ENCODE assay signal across 20 cellular contexts in the genomic region with DNA sequence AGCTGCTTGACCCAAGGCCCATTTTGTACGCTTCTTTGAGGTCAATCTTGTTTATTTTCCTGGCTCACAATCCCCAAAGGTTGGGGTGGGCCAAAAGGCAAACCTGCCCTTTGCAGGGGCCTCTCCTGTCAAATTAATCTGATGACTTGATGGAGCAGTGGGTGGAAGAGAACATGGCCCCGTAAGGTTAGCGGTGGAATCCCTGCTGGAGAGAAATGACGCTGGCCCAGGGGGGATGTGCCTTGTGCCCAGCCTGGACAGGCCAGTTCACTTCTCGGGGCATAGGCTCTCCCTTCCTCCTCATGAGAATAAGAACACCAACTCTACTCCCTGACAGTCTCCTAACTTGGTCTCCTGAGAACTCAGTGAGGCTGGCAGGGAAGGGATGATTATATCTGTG. TPM values are rescaled to one million over a fixed set of nuclear protein-coding genes. Genes with fewer than 3 reads are reported as not detected.
DNase-seq lines count a peak whose midpoint lies in the region; ATAC-seq and TF ChIP-seq lines count a peak whose summit lies in the region.
"Had no signal": no experiment of that assay in that cellular context is flagged by ENCODE, and none has a peak within 500 bp of the region (broad histone marks: within the 10 kb centered on the region; RNA-seq: fewer than 3 reads in every experiment).

No MANE protein-coding gene starts in this region.

- peaks cover 8% of the 10 kb centered on the region for H3K9me3 Mint-ChIP-seq in type B pancreatic cell

- peak; percentile 24 for DNase-seq in activated CD8-positive, alpha-beta memory T cell treated with anti-CD3 and anti-CD28 coated beads for 24 hours
- DNase-seq in activated CD8-positive, alpha-beta memory T cell treated with anti-CD3 and anti-CD28 coated beads, Interleukin-2, amount 50 U/mL, for 4 hours, result no peak
- DNase-seq in type B pancreatic cell (ENCODE audit: extremely low spot score, unreplicated experiment) (peak; percentile 53), left lung (no peak), T-helper 9 cell (no peak)
- DNase-seq in stimulated activated CD4-positive, alpha-beta T cell treated with anti-CD3 and anti-CD28 coated beads, Interleukin-4, amount 100 ng/mL, for 4 hours, result no peak
- DNase-seq: 8988T; activated CD8-positive, alpha-beta memory T cell treated with anti-CD3 and anti-CD28 coated beads, Interleukin-2, amount 50 U/mL, for 48 hours; AML-193; dermis blood vessel endothelial cell; MM.1S; NCI-H1436; T-helper 17 cell had no signal

- H3K36me3 ChIP-seq in gastroesophageal sphincter, result no peaks in the 10 kb centered on the region
- no peaks in the 10 kb centered on the region for H3K36me3 ChIP-seq in rectal smooth muscle tissue (ENCODE audit: control insufficient read depth, insufficient read depth, low read length)
- H3K36me3 ChIP-seq in left lung, result no peaks in the 10 kb centered on the region

- H3K4me1 ChIP-seq in gastroesophageal sphincter, result peaks cover 0 to 77% (median 25%) of the 10 kb centered on the region in 3 donors
- H3K4me1 ChIP-seq in rectal smooth muscle tissue (ENCODE audit: control insufficient read depth, insufficient read depth, low read length), result peaks cover 17% of the 10 kb centered on the region
- H3K4me1 ChIP-seq in left lung, result peaks cover 11 to 12% of the 10 kb centered on the region in 2 donors

- ATAC-seq in gastroesophageal sphincter (no peak), left lung (no peak)
- ATAC-seq: CD8-positive, alpha-beta T cell; HCT116; T-helper 17 cell had no signal

- H3K4me1 Mint-ChIP-seq in type B pancreatic cell (ENCODE audit: unreplicated experiment), result peaks cover 35% of the 10 kb centered on the region
- H3K4me1 Mint-ChIP-seq: T-helper 17 cell had no signal

- no peaks in the 10 kb centered on the region for H3K27me3 Mint-ChIP-seq in type B pancreatic cell

- no peak for TF ChIP-seq POLR2A in gastroesophageal sphincter (IDR thresholded peaks at IDR 0.05)

- WGBS in gastroesophageal sphincter (ENCODE audit: low coverage in 1 of 2), 2 donors, result 53 to 75% methylated on average over 1 to 4 of the region's 5 CpGs

- no peak for TF ChIP-seq CTCF in gastroesophageal sphincter (IDR thresholded peaks at IDR 0.05)
- no peak for TF ChIP-seq CTCF in type B pancreatic cell (conservative IDR thresholded peaks at IDR 0.05)
- no peak for TF ChIP-seq CTCF in left lung (IDR thresholded peaks at IDR 0.05)

- no peak overlapping the region for H3K9ac ChIP-seq in rectal smooth muscle tissue (ENCODE audit: low read length)

- no peak overlapping the region for H3K4me3 ChIP-seq in gastroesophageal sphincter
- H3K4me3 ChIP-seq in rectal smooth muscle tissue (ENCODE audit: low read length), result no peak overlapping the region
- H3K4me3 ChIP-seq in left lung, result no peak overlapping the region
- H3K4me3 ChIP-seq: lung, SK-N-MC had no signal

- peak overlapping the region in 3 of 4 donors; percentile 35 to 56 (median 42) for H3K27ac ChIP-seq in gastroesophageal sphincter
- peak overlapping the region; percentile 6 for H3K27ac ChIP-seq in rectal smooth muscle tissue (ENCODE audit: low read depth, low read length)
- peak overlapping the region in 1 of 2 donors; percentile 1 for H3K27ac ChIP-seq in left lung
- H3K27ac ChIP-seq: SK-N-MC, VCaP had no signal

- H3K9me3 ChIP-seq in gastroesophageal sphincter, result no peaks in the 10 kb centered on the region
- no peaks in the 10 kb centered on the region for H3K9me3 ChIP-seq in left lung

- no peak overlapping the region for H3K27ac Mint-ChIP-seq in type B pancreatic cell
- H3K27ac Mint-ChIP-seq: CD8-positive, alpha-beta T cell; T-helper 17 cell had no signal

- H3K27me3 ChIP-seq in gastroesophageal sphincter (no peaks in the 10 kb centered on the region), rectal smooth muscle tissue (ENCODE audit: control insufficient read depth, insufficient read depth, low read length) (no peaks in the 10 kb centered on the region), left lung (no peaks in the 10 kb centered on the region)

- no peak overlapping the region for H3K4me3 Mint-ChIP-seq in type B pancreatic cell
- H3K4me3 Mint-ChIP-seq: CD8-positive, alpha-beta T cell; T-helper 17 cell had no signal

- intact Hi-C loops in left lung (cut with DNase I), result no loop called here

- H3K36me3 Mint-ChIP-seq in type B pancreatic cell, result peaks cover 4% of the 10 kb centered on the region
- H3K36me3 Mint-ChIP-seq: CD8-positive, alpha-beta T cell had no signal

- TF ChIP-seq EP300 in gastroesophageal sphincter (IDR thresholded peaks at IDR 0.05), result no peak

RNA-seq across cellular contexts. Expression of a gene that starts 40.5 kb away (rescaled TPM):
- total RNA-seq in gastroesophageal sphincter (100 to 1,000 TPM; 115 to 219 (median 172) TPM), type B pancreatic cell (ENCODE audit: low replicate concordance) (42.1 and 62.5 TPM in 2 replicates), left lung (100 to 1,000 TPM in 1 of 2 donors, 10 to 100 TPM in 1; 36.2 to 116 TPM)

Comparison
In these comparisons a context has a peak if more than half of its experiments do, and no peak if none do; other contexts are left out.
1. DNase-seq: peak in activated CD8-positive, alpha-beta memory T cell treated with anti-CD3 and anti-CD28 coated beads for 24 hours (single experiment) and type B pancreatic cell (single experiment); none in activated CD8-positive, alpha-beta memory T cell treated with anti-CD3 and anti-CD28 coated beads, Interleukin-2, amount 50 U/mL, for 4 hours (single experiment), left lung (0 of 2), T-helper 9 cell (single experiment) and stimulated activated CD4-positive, alpha-beta T cell treated with anti-CD3 and anti-CD28 coated beads, Interleukin-4, amount 100 ng/mL, for 4 hours (0 of 2).